In the genomic region with DNA sequence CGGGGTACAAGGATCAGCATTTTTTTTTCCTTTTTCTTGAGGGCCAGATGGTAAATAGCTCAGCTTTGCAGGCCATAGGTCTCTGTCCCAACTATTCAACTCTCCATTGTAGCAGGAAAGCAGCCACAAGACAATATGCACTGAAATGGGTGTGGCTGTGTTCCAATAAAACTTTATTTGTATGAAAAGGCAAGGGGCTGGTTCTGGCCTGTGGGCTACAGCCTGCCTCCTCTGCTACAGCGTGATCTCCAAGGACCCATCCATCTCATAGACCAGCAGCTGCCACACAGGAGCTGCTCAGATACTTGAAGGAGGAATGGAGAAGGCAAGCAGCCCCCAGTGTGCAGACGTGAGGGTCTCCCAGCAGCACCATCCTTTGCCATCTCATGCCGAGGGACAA, we compare ENCODE assay signal across 3 cellular contexts.
TF ChIP-seq lines count a peak whose summit lies in the region.
"Not testable (repeated sequence)": the region's sequence is repeated elsewhere in the genome, so short reads cannot be mapped to it uniquely, and the experiment has no call there.

No MANE protein-coding gene starts in this region.

TF ChIP-seq in GM12878, 131 proteins besides CTCF, POLR2A, EP300 and RAD21:
- TF ChIP-seq, protein P1, sequence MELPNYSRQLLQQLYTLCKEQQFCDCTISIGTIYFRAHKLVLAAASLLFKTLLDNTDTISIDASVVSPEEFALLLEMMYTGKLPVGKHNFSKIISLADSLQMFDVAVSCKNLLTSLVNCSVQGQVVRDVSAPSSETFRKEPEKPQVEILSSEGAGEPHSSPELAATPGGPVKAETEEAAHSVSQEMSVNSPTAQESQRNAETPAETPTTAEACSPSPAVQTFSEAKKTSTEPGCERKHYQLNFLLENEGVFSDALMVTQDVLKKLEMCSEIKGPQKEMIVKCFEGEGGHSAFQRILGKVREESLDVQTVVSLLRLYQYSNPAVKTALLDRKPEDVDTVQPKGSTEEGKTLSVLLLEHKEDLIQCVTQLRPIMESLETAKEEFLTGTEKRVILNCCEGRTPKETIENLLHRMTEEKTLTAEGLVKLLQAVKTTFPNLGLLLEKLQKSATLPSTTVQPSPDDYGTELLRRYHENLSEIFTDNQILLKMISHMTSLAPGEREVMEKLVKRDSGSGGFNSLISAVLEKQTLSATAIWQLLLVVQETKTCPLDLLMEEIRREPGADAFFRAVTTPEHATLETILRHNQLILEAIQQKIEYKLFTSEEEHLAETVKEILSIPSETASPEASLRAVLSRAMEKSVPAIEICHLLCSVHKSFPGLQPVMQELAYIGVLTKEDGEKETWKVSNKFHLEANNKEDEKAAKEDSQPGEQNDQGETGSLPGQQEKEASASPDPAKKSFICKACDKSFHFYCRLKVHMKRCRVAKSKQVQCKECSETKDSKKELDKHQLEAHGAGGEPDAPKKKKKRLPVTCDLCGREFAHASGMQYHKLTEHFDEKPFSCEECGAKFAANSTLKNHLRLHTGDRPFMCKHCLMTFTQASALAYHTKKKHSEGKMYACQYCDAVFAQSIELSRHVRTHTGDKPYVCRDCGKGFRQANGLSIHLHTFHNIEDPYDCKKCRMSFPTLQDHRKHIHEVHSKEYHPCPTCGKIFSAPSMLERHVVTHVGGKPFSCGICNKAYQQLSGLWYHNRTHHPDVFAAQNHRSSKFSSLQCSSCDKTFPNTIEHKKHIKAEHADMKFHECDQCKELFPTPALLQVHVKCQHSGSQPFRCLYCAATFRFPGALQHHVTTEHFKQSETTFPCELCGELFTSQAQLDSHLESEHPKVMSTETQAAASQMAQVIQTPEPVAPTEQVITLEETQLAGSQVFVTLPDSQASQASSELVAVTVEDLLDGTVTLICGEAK (IDR thresholded peaks at IDR 0.05; ENCODE audit: borderline replicate concordance), result peak; percentile 51

TF ChIP-seq in K562, 482 proteins besides CTCF, POLR2A, EP300 and RAD21:
- TF ChIP-seq, protein P1 (IDR thresholded peaks at IDR 0.05), result peak; percentile 94
- TF ChIP-seq, protein P1 (CRISPR knock-in tag; IDR thresholded peaks at IDR 0.05), result peak; percentile 90

TF ChIP-seq in HepG2, 621 proteins besides CTCF, POLR2A, EP300 and RAD21:
- TF ChIP-seq, protein P1 (IDR thresholded peaks at IDR 0.05), result not testable (repeated sequence)
- TF ChIP-seq, protein P1 (CRISPR knock-in tag; IDR thresholded peaks at IDR 0.05), result peak; percentile 96
